Comparison of ENCODE assay signal across 27 cellular contexts in genomic region chr7:74317146-74317782, GRCh38.
"Had no signal": no experiment of that assay in that cellular context is flagged by ENCODE, and none has a peak within 500 bp of the region (broad histone marks: within the 10 kb centered on the region; RNA-seq: fewer than 3 reads in every experiment).

No MANE protein-coding gene starts in this region.

- H3K9me3 Mint-ChIP-seq: activated CD4-positive, alpha-beta memory T cell treated with anti-CD3 and anti-CD28 coated beads, Interleukin-2, amount 10 ng/mL, durations not matched to agents 7 days and 5 days; activated naive CD4-positive, alpha-beta T cell treated with anti-CD3 and anti-CD28 coated beads, Interleukin-2, amount 50 U/mL, for 24 hours; activated T-helper 1 cell treated with anti-CD3 and anti-CD28 coated beads, Interleukin-12 subunit alpha, Interleukin-12 subunit beta, Interleukin-2, Interleukin-4 antibody, amounts not matched to agents 30 ng/mL and 10 ng/mL and 1 ng/mL, durations not matched to agents 14 hours and 24 hours and 36 hours had no signal

- H3K36me3 ChIP-seq: breast epithelium had no signal

- H3K27ac ChIP-seq: breast epithelium, KMS-11, Peyer's patch, SJSA1, VCaP had no signal

- H3K27ac Mint-ChIP-seq: activated CD4-positive, alpha-beta memory T cell treated with anti-CD3 and anti-CD28 coated beads, Interleukin-2, amount 10 ng/mL, durations not matched to agents 7 days and 5 days; activated CD4-positive, alpha-beta T cell treated with anti-CD3 and anti-CD28 coated beads for 36 hours; activated naive CD4-positive, alpha-beta T cell treated with anti-CD3 and anti-CD28 coated beads, Interleukin-2, amount 50 U/mL, for 24 hours; activated T-helper 1 cell treated with anti-CD3 and anti-CD28 coated beads, Interleukin-12 subunit alpha, Interleukin-12 subunit beta, Interleukin-2, Interleukin-4 antibody, amounts not matched to agents 30 ng/mL and 10 ng/mL and 1 ng/mL, durations not matched to agents 14 hours and 24 hours and 36 hours; T-helper 17 cell had no signal

- H3K4me1 Mint-ChIP-seq: activated naive CD4-positive, alpha-beta T cell treated with anti-CD3 and anti-CD28 coated beads, Interleukin-2, amount 50 U/mL, for 24 hours had no signal

- DNase-seq: activated CD4-positive, alpha-beta memory T cell treated with anti-CD3 and anti-CD28 coated beads, Interleukin-2, amount 10 ng/mL, durations not matched to agents 7 days and 5 days; activated CD4-positive, alpha-beta T cell treated with anti-CD3 and anti-CD28 coated beads for 36 hours; activated CD4-positive, alpha-beta T cell treated with anti-CD3 and anti-CD28 coated beads, Interleukin-2, amount 50 U/mL, for 1 hour; activated effector memory CD4-positive, alpha-beta T cell treated with Interleukin-2 at 50 U/mL for 16 hours; activated naive CD4-positive, alpha-beta T cell; activated T-cell treated with anti-CD3 and anti-CD28 coated beads, Interleukin-2, amount 50 U/mL, for 1 hour; aorta; caudate nucleus; NCI-H1092; NCI-H1417; NCI-H1930; NCI-H2107; NCI-H2171 treated with DMSO at 0.1 percent for 48 hours; NCI-H226; NCI-H510A; NCI-H69; NK-92 treated with Interleukin-12 subunit alpha and Interleukin-12 subunit beta, amount 100 ng/mL, for 24 hours; Peyer's patch; SHP77; T-helper 17 cell; T-helper 9 cell had no signal

- H3K4me2 ChIP-seq: KMS-11 had no signal

- H3K36me3 Mint-ChIP-seq: activated naive CD4-positive, alpha-beta T cell treated with anti-CD3 and anti-CD28 coated beads, Interleukin-2, amount 50 U/mL, for 24 hours had no signal

- H3K9ac ChIP-seq: KMS-11 had no signal

- H3K9me3 ChIP-seq: breast epithelium, Peyer's patch, SJSA1 had no signal

- ATAC-seq: activated CD4-positive, alpha-beta T cell treated with anti-CD3 and anti-CD28 coated beads for 36 hours; T-helper 17 cell had no signal

- H3K4me3 Mint-ChIP-seq: activated CD4-positive, alpha-beta memory T cell treated with anti-CD3 and anti-CD28 coated beads, Interleukin-2, amount 10 ng/mL, durations not matched to agents 7 days and 5 days; activated CD4-positive, alpha-beta T cell treated with anti-CD3 and anti-CD28 coated beads for 36 hours; activated naive CD4-positive, alpha-beta T cell treated with anti-CD3 and anti-CD28 coated beads, Interleukin-2, amount 50 U/mL, for 24 hours; activated T-helper 1 cell treated with anti-CD3 and anti-CD28 coated beads, Interleukin-12 subunit alpha, Interleukin-12 subunit beta, Interleukin-2, Interleukin-4 antibody, amounts not matched to agents 30 ng/mL and 10 ng/mL and 1 ng/mL, durations not matched to agents 14 hours and 24 hours and 36 hours; T-helper 17 cell had no signal

- H3K4me3 ChIP-seq: breast epithelium, Peyer's patch, SJSA1 had no signal

- H3K27me3 ChIP-seq: breast epithelium, Peyer's patch, SJSA1 had no signal

- H3K27me3 Mint-ChIP-seq: activated CD4-positive, alpha-beta memory T cell treated with anti-CD3 and anti-CD28 coated beads, Interleukin-2, amount 10 ng/mL, durations not matched to agents 7 days and 5 days; activated CD4-positive, alpha-beta T cell treated with anti-CD3 and anti-CD28 coated beads for 36 hours; activated naive CD4-positive, alpha-beta T cell treated with anti-CD3 and anti-CD28 coated beads, Interleukin-2, amount 50 U/mL, for 24 hours; T-helper 17 cell had no signal

- H3K4me1 ChIP-seq: breast epithelium, Peyer's patch, SJSA1 had no signal
